In genomic region chr17:77396610-77397009, GRCh38 we compare ENCODE assay signal across 19 cellular contexts.
DNase-seq lines count a peak whose midpoint lies in the region; ATAC-seq and TF ChIP-seq lines count a peak whose summit lies in the region.
"Had no signal": no experiment of that assay in that cellular context is flagged by ENCODE, and none has a peak within 500 bp of the region (broad histone marks: within the 10 kb centered on the region; RNA-seq: fewer than 3 reads in every experiment).

No MANE protein-coding gene starts in this region.

- peaks cover 67% of the 10 kb centered on the region for H3K4me1 Mint-ChIP-seq in activated naive CD8-positive, alpha-beta T cell treated with anti-CD3 and anti-CD28 coated beads, Interleukin-2, amount 10 ng/mL, durations not matched to agents 7 days and 5 days
- peaks cover 61% of the 10 kb centered on the region for H3K4me1 Mint-ChIP-seq in activated naive CD8-positive, alpha-beta T cell treated with anti-CD3 and anti-CD28 coated beads for 36 hours
- H3K4me1 Mint-ChIP-seq in activated T-helper 17 cell treated with anti-CD3 and anti-CD28 coated beads, Interleukin-2, amount 50 U/mL, for 72 hours: peaks cover 46% of the 10 kb centered on the region
- peaks cover 38% of the 10 kb centered on the region for H3K4me1 Mint-ChIP-seq in type B pancreatic cell (ENCODE audit: unreplicated experiment)

- DNase-seq in activated naive CD8-positive, alpha-beta T cell treated with anti-CD3 and anti-CD28 coated beads, Interleukin-2, amount 10 ng/mL, durations not matched to agents 7 days and 5 days: no peak
- no peak for DNase-seq in activated naive CD8-positive, alpha-beta T cell treated with anti-CD3 and anti-CD28 coated beads for 36 hours
- DNase-seq in mesenchymal stem cell (no peak), type B pancreatic cell (ENCODE audit: extremely low spot score, unreplicated experiment) (no peak), NCI-H82 treated with DMSO at 0.1 percent for 48 hours (lab: John Stamatoyannopoulos, UW; ENCODE audit: unreplicated experiment) (no peak), testis (no peak)
- DNase-seq: activated B cell treated with CpG ODN at 0.5 μM for 24 hours; activated effector memory CD4-positive, alpha-beta T cell treated with anti-CD3 and anti-CD28 coated beads, Interleukin-2, amount 50 U/mL, for 16 hours; colonic mucosa; heart left ventricle; NCI-H1436 treated with DMSO at 0.1 percent for 48 hours; nephron progenitor cell; stimulated activated naive CD4-positive, alpha-beta T cell treated with Interleukin-2 at 50 U/mL for 16 hours; T-helper 1 cell had no signal

- H3K27me3 Mint-ChIP-seq in activated naive CD8-positive, alpha-beta T cell treated with anti-CD3 and anti-CD28 coated beads, Interleukin-2, amount 10 ng/mL, durations not matched to agents 7 days and 5 days: no peaks in the 10 kb centered on the region
- no peaks in the 10 kb centered on the region for H3K27me3 Mint-ChIP-seq in activated naive CD8-positive, alpha-beta T cell treated with anti-CD3 and anti-CD28 coated beads for 36 hours
- no peaks in the 10 kb centered on the region for H3K27me3 Mint-ChIP-seq in activated T-helper 17 cell treated with anti-CD3 and anti-CD28 coated beads, Interleukin-2, amount 50 U/mL, for 72 hours
- no peaks in the 10 kb centered on the region for H3K27me3 Mint-ChIP-seq in type B pancreatic cell
- H3K27me3 Mint-ChIP-seq: activated B cell treated with CpG ODN at 0.5 μM for 24 hours had no signal

- H3K4me2 ChIP-seq in mesenchymal stem cell (ENCODE audit: low read length, poor library complexity, severe bottlenecking): no peak overlapping the region

- H3K4me1 ChIP-seq in mesenchymal stem cell (ENCODE audit: control insufficient read depth, insufficient read depth, low read depth, low read length): peaks cover 47% of the 10 kb centered on the region
- peaks cover 41% of the 10 kb centered on the region for H3K4me1 ChIP-seq in testis

- 96% methylated on average over 9 of the region's 9 CpGs for WGBS in mesenchymal stem cell
- 87 to 94% methylated on average over 8 to 9 of the region's 9 CpGs for WGBS in testis, 2 donors

- H3K36me3 Mint-ChIP-seq in activated naive CD8-positive, alpha-beta T cell treated with anti-CD3 and anti-CD28 coated beads, Interleukin-2, amount 10 ng/mL, durations not matched to agents 7 days and 5 days: peaks cover 17% of the 10 kb centered on the region
- peaks cover 2% of the 10 kb centered on the region for H3K36me3 Mint-ChIP-seq in activated naive CD8-positive, alpha-beta T cell treated with anti-CD3 and anti-CD28 coated beads for 36 hours
- peaks cover 6% of the 10 kb centered on the region for H3K36me3 Mint-ChIP-seq in activated T-helper 17 cell treated with anti-CD3 and anti-CD28 coated beads, Interleukin-2, amount 50 U/mL, for 72 hours (ENCODE audit: low read depth)
- H3K36me3 Mint-ChIP-seq in type B pancreatic cell: no peaks in the 10 kb centered on the region

- no peaks in the 10 kb centered on the region for H3K9me3 ChIP-seq in mesenchymal stem cell (ENCODE audit: control insufficient read depth, low read length)
- no peaks in the 10 kb centered on the region for H3K9me3 ChIP-seq in testis
- H3K9me3 ChIP-seq: ascending aorta, colonic mucosa, heart left ventricle had no signal

- ATAC-seq in activated naive CD8-positive, alpha-beta T cell treated with anti-CD3 and anti-CD28 coated beads, Interleukin-2, amount 10 ng/mL, durations not matched to agents 7 days and 5 days (ENCODE audit: low read depth): no peak
- no peak for ATAC-seq in activated T-helper 17 cell treated with anti-CD3 and anti-CD28 coated beads, Interleukin-2, amount 50 U/mL, for 72 hours (replicated peaks)
- ATAC-seq in GM18867 (IDR thresholded peaks at IDR 0.05; ENCODE audit: unreplicated experiment): no peak
- ATAC-seq: GM12878, heart left ventricle had no signal

- POLR2A ChIA-PET in activated naive CD8-positive, alpha-beta T cell treated with anti-CD3 and anti-CD28 coated beads, Interleukin-2, amount 10 ng/mL, durations not matched to agents 7 days and 5 days (lab: Charles Lee): interaction anchor here (1.3 kb wide), 1 partner anchor 20 kb away, joined by 4 read pairs; no protein-coding TSS in a partner anchor

- TF ChIP-seq POLR2A in testis (IDR thresholded peaks at IDR 0.05): no peak

- peaks cover 8% of the 10 kb centered on the region for H3K79me1 ChIP-seq in mesenchymal stem cell (replicated peaks; ENCODE audit: low read length, poor library complexity, severe bottlenecking)

- no peak overlapping the region for H2BK5ac ChIP-seq in mesenchymal stem cell (ENCODE audit: low read depth, low read length, poor library complexity, severe bottlenecking)

- H3K9me3 Mint-ChIP-seq in activated naive CD8-positive, alpha-beta T cell treated with anti-CD3 and anti-CD28 coated beads, Interleukin-2, amount 10 ng/mL, durations not matched to agents 7 days and 5 days: no peaks in the 10 kb centered on the region
- H3K9me3 Mint-ChIP-seq in activated naive CD8-positive, alpha-beta T cell treated with anti-CD3 and anti-CD28 coated beads for 36 hours: no peaks in the 10 kb centered on the region
- H3K9me3 Mint-ChIP-seq in activated T-helper 17 cell treated with anti-CD3 and anti-CD28 coated beads, Interleukin-2, amount 50 U/mL, for 72 hours: no peaks in the 10 kb centered on the region
- no peaks in the 10 kb centered on the region for H3K9me3 Mint-ChIP-seq in type B pancreatic cell
- H3K9me3 Mint-ChIP-seq: activated B cell treated with CpG ODN at 0.5 μM for 24 hours, nephron progenitor cell had no signal

- TF ChIP-seq CTCF in type B pancreatic cell (conservative IDR thresholded peaks at IDR 0.05): no peak
- TF ChIP-seq CTCF in testis (IDR thresholded peaks at IDR 0.05): no peak

- H3K4ac ChIP-seq in mesenchymal stem cell (ENCODE audit: low read depth in 1 of 2, low read length in 2 of 2): no peak overlapping the region

- no peak overlapping the region for H2BK120ac ChIP-seq in mesenchymal stem cell (ENCODE audit: low read depth, low read length)

- H3K23ac ChIP-seq in mesenchymal stem cell (ENCODE audit: low read length in 2 of 2): no peak overlapping the region

- H3K4me3 Mint-ChIP-seq in activated naive CD8-positive, alpha-beta T cell treated with anti-CD3 and anti-CD28 coated beads, Interleukin-2, amount 10 ng/mL, durations not matched to agents 7 days and 5 days: no peak overlapping the region
- no peak overlapping the region for H3K4me3 Mint-ChIP-seq in activated naive CD8-positive, alpha-beta T cell treated with anti-CD3 and anti-CD28 coated beads for 36 hours
- H3K4me3 Mint-ChIP-seq in activated T-helper 17 cell treated with anti-CD3 and anti-CD28 coated beads, Interleukin-2, amount 50 U/mL, for 72 hours: no peak overlapping the region
- H3K4me3 Mint-ChIP-seq in type B pancreatic cell: no peak overlapping the region
- H3K4me3 Mint-ChIP-seq: activated B cell treated with CpG ODN at 0.5 μM for 24 hours, nephron progenitor cell had no signal

- H3K36me3 ChIP-seq in mesenchymal stem cell (ENCODE audit: control insufficient read depth in 1 of 2, insufficient read depth in 2 of 2, low read depth in 1 of 2, low read length in 2 of 2) (peaks cover 22 to 43% of the 10 kb centered on the region in 2 experiments), testis (ENCODE audit: low read depth, missing control alignments) (no peaks in the 10 kb centered on the region)
- H3K36me3 ChIP-seq: ascending aorta, colonic mucosa had no signal

- no peak overlapping the region for H2AFZ ChIP-seq in mesenchymal stem cell (ENCODE audit: low read depth, low read length)

- no peak overlapping the region for H2AK5ac ChIP-seq in mesenchymal stem cell (ENCODE audit: low read length, severe bottlenecking)

- no peak overlapping the region for H4K8ac ChIP-seq in mesenchymal stem cell (ENCODE audit: low read length)

- peak overlapping the region; percentile 42 for H3K9ac ChIP-seq in mesenchymal stem cell (ENCODE audit: low read length)

- H3K27me3 ChIP-seq in mesenchymal stem cell (ENCODE audit: control insufficient read depth in 1 of 2, insufficient read depth in 1 of 2, low read length in 2 of 2): no peaks in the 10 kb centered on the region
- no peaks in the 10 kb centered on the region for H3K27me3 ChIP-seq in testis
- H3K27me3 ChIP-seq: ascending aorta, colonic mucosa, heart left ventricle had no signal

- peak overlapping the region; percentile 64 for H4K91ac ChIP-seq in mesenchymal stem cell (ENCODE audit: low read length)

- intact Hi-C loops in testis (cut with DNase I; ENCODE audit: low total_unique reads): no loop called here

- no peak overlapping the region for H2BK12ac ChIP-seq in mesenchymal stem cell (ENCODE audit: low read length in 2 of 2)

- H3K27ac ChIP-seq in mesenchymal stem cell (ENCODE audit: low read length, poor library complexity, severe bottlenecking) (no peak overlapping the region), testis (no peak overlapping the region)
- H3K27ac ChIP-seq: ascending aorta, colonic mucosa had no signal

- H3K14ac ChIP-seq in mesenchymal stem cell (ENCODE audit: low read length in 2 of 2): no peak overlapping the region

- peak overlapping the region; percentile 6 for H2BK15ac ChIP-seq in mesenchymal stem cell (ENCODE audit: low read depth, poor library complexity, severe bottlenecking)

- peak overlapping the region; percentile 23 for H3K27ac Mint-ChIP-seq in activated naive CD8-positive, alpha-beta T cell treated with anti-CD3 and anti-CD28 coated beads, Interleukin-2, amount 10 ng/mL, durations not matched to agents 7 days and 5 days
- H3K27ac Mint-ChIP-seq in activated naive CD8-positive, alpha-beta T cell treated with anti-CD3 and anti-CD28 coated beads for 36 hours: no peak overlapping the region
- peak overlapping the region; percentile 6 for H3K27ac Mint-ChIP-seq in activated T-helper 17 cell treated with anti-CD3 and anti-CD28 coated beads, Interleukin-2, amount 50 U/mL, for 72 hours
- peak overlapping the region; percentile 72 for H3K27ac Mint-ChIP-seq in type B pancreatic cell
- H3K27ac Mint-ChIP-seq: activated B cell treated with CpG ODN at 0.5 μM for 24 hours, nephron progenitor cell had no signal

- H3K4me3 ChIP-seq in mesenchymal stem cell (ENCODE audit: insufficient read depth in 1 of 2, low read depth in 1 of 2, low read length in 2 of 2): no peak overlapping the region
- no peak overlapping the region for H3K4me3 ChIP-seq in testis
- H3K4me3 ChIP-seq: ascending aorta, colonic mucosa, GM12878, heart left ventricle, lung had no signal

- H3K18ac ChIP-seq in mesenchymal stem cell (ENCODE audit: low read depth in 1 of 2, low read length in 2 of 2): no peak overlapping the region
